ENCODE assay signal across 14 cellular contexts in the genomic region with DNA sequence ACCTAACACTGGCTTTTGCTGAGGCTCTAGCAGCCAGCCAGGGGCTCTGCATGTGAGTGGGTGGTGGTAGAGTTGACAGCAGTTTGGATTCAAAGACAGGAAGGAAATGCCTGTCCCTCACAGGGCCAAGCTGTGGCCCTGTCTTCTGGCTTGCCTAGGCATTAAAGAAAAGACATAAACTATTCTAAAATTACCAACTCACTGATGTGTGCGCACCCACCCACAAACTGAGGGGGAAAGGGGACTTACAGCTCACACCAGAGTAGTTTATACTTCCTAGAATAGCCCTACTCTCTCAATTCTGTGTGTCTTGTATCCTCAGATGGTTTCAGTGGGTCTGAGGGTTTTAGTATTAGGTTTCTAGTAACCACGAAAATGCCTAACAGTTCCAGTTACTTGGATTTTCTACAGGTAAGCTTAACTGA. TPM values are rescaled to one million over a fixed set of nuclear protein-coding genes. Genes with fewer than 3 reads are reported as not detected.
DNase-seq lines count a peak whose midpoint lies in the region; ATAC-seq and TF ChIP-seq lines count a peak whose summit lies in the region.
"Had no signal": no experiment of that assay in that cellular context is flagged by ENCODE, and none has a peak within 500 bp of the region (broad histone marks: within the 10 kb centered on the region; RNA-seq: fewer than 3 reads in every experiment).

No MANE protein-coding gene starts in this region.

- TF ChIP-seq POLR2A in right lobe of liver (IDR thresholded peaks at IDR 0.05) (no peak), esophagus muscularis mucosa (IDR thresholded peaks at IDR 0.05; ENCODE audit: low read depth) (no peak)

- WGBS in right lobe of liver (ENCODE audit: insufficient coverage, low coverage, low lambda C conversion rate, missing lambda C conversion rate): 63% methylated on average over 1 of the region's 2 CpGs
- WGBS in esophagus muscularis mucosa: 81% methylated on average over 2 of the region's 2 CpGs

- DNase-seq in GDM1 (lab: John Stamatoyannopoulos, UW) (peak; percentile 50), right lobe of liver (no peak), esophagus muscularis mucosa (ENCODE audit: extremely low spot score) (no peak), SHP77 treated with DMSO at 0.1 percent for 48 hours (lab: John Stamatoyannopoulos, UW) (no peak), ACHN (no peak)
- DNase-seq: mucosa of descending colon, NCI-H1092, Peyer's patch had no signal

- in situ Hi-C loops in ACHN (cut with HindIII; ENCODE audit: low pct_ligation_motif_present, low pct_unique_long_range_greater_than_20kb, low sequenced_read_pairs): no loop called here

- TF ChIP-seq CTCF in right lobe of liver (IDR thresholded peaks at IDR 0.05) (no peak), esophagus muscularis mucosa (IDR thresholded peaks at IDR 0.05) (no peak)

- no peaks in the 10 kb centered on the region for H3K27me3 ChIP-seq in right lobe of liver
- no peaks in the 10 kb centered on the region for H3K27me3 ChIP-seq in esophagus muscularis mucosa
- H3K27me3 ChIP-seq: Peyer's patch had no signal

- H3K4me3 ChIP-seq in right lobe of liver (no peak overlapping the region), esophagus muscularis mucosa (no peak overlapping the region)
- H3K4me3 ChIP-seq: mucosa of descending colon, Peyer's patch, smooth muscle cell had no signal

- H3K36me3 ChIP-seq in right lobe of liver: peaks cover 0 to 43% (median 15%) of the 10 kb centered on the region in 4 donors
- H3K36me3 ChIP-seq in esophagus muscularis mucosa: peaks cover 42 to 94% (median 67%) of the 10 kb centered on the region in 4 donors

- H3K27ac ChIP-seq in right lobe of liver (no peak overlapping the region), esophagus muscularis mucosa (replicated peaks in 1 of 4) (no peak overlapping the region)
- H3K27ac ChIP-seq: C4-2B, Peyer's patch had no signal

- H3K4me1 ChIP-seq in right lobe of liver: peaks cover 0 to 7% (median 0%) of the 10 kb centered on the region in 4 donors
- no peaks in the 10 kb centered on the region for H3K4me1 ChIP-seq in esophagus muscularis mucosa
- H3K4me1 ChIP-seq: Peyer's patch had no signal

- no peak for TF ChIP-seq EP300 in esophagus muscularis mucosa (IDR thresholded peaks at IDR 0.05)

- peak; percentile 57 for ATAC-seq in GM19023 (IDR thresholded peaks at IDR 0.05; ENCODE audit: unreplicated experiment)
- ATAC-seq in HG02759 (IDR thresholded peaks at IDR 0.05; ENCODE audit: unreplicated experiment): peak; percentile 74
- ATAC-seq in HG03565 (IDR thresholded peaks at IDR 0.05; ENCODE audit: unreplicated experiment): peak; percentile 46
- ATAC-seq in right lobe of liver: no peak
- ATAC-seq: mucosa of descending colon had no signal

- intact Hi-C loops in right lobe of liver (cut with DNase I): no loop called here
- intact Hi-C loops in esophagus muscularis mucosa (cut with DNase I): no loop called here

- no peaks in the 10 kb centered on the region for H3K9me3 ChIP-seq in right lobe of liver
- H3K9me3 ChIP-seq in esophagus muscularis mucosa: no peaks in the 10 kb centered on the region
- H3K9me3 ChIP-seq: mucosa of descending colon, Peyer's patch had no signal

RNA-seq across cellular contexts. Expression of a gene that starts 18.3 kb away (rescaled TPM):
- total RNA-seq in right lobe of liver (under 1 TPM in 1 of 6 experiments, not detected in 5; 0.26 TPM), esophagus muscularis mucosa (not detected)
- total RNA-seq: glomerular endothelial cell, mucosa of descending colon, Peyer's patch had no signal

RNA-seq across cellular contexts. Expression of a gene that starts 34.1 kb away (rescaled TPM):
- total RNA-seq in right lobe of liver (not detected), esophagus muscularis mucosa (not detected)
- total RNA-seq: glomerular endothelial cell, mucosa of descending colon, Peyer's patch, smooth muscle cell had no signal

Comparison
In these comparisons a context has a peak if more than half of its experiments do, and no peak if none do; other contexts are left out.
1. ATAC-seq: peak in GM19023 (single experiment), HG02759 (single experiment) and HG03565 (single experiment); none in right lobe of liver (0 of 4).